In the genomic region with DNA sequence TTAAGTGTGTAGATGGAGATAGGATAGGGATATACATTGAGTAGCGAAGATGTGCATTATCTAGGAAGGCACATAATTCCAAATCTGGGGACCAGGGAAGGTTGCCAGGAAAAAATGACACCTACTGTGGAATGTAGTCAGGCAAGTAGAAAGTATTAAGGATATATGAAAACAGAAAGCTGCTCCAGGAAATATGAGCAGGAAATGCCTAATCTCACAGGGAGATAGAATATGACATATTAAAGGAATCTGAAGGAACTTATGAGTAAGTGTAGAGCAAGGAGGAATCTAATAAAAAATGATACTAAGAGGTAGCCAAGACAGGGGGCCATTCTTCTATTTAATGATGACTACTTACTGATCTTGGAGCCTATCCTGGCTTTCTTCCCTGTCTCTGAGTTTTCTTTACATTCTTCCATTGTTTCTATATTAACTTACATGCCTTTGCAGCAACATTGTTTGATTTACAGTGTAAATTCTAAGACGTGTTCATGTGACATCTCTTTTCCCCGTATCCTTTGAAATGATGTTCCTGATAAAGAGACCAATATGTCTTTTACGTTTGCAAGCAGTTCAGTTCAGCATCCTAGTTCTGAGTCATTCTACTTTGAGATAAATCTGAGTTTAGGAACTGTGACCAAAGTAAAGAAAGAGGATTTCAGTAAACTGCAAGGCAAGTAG, we compare ENCODE assay signal across 1 cellular context.
TF ChIP-seq lines count a peak whose summit lies in the region.

No MANE protein-coding gene starts in this region.

TF ChIP-seq in WTC11, 78 proteins besides CTCF, POLR2A, EP300 and RAD21:
- no peak for TF ChIP-seq IRF1 (CRISPR knock-in tag; IDR thresholded peaks at IDR 0.05)
- no peak for TF ChIP-seq SOX15 (CRISPR knock-in tag; IDR thresholded peaks at IDR 0.05)
- TF ChIP-seq MAX (CRISPR knock-in tag; IDR thresholded peaks at IDR 0.05): no peak
- no peak for TF ChIP-seq ZNF317 (CRISPR knock-in tag; IDR thresholded peaks at IDR 0.05; ENCODE audit: borderline replicate concordance, low read depth)
- TF ChIP-seq FOXJ3 (CRISPR knock-in tag; IDR thresholded peaks at IDR 0.05; ENCODE audit: borderline replicate concordance): no peak
- TF ChIP-seq ZNF232 (CRISPR knock-in tag; IDR thresholded peaks at IDR 0.05): no peak
- TF ChIP-seq NR2C2 (CRISPR knock-in tag; IDR thresholded peaks at IDR 0.05): no peak
- TF ChIP-seq, protein P1, sequence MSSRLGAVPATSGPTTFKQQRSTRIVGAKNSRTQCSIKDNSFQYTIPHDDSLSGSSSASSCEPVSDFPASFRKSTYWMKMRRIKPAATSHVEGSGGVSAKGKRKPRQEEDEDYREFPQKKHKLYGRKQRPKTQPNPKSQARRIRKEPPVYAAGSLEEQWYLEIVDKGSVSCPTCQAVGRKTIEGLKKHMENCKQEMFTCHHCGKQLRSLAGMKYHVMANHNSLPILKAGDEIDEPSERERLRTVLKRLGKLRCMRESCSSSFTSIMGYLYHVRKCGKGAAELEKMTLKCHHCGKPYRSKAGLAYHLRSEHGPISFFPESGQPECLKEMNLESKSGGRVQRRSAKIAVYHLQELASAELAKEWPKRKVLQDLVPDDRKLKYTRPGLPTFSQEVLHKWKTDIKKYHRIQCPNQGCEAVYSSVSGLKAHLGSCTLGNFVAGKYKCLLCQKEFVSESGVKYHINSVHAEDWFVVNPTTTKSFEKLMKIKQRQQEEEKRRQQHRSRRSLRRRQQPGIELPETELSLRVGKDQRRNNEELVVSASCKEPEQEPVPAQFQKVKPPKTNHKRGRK (CRISPR knock-in tag; IDR thresholded peaks at IDR 0.05; ENCODE audit: borderline replicate concordance): no peak
- no peak for TF ChIP-seq ATF2 (CRISPR knock-in tag; IDR thresholded peaks at IDR 0.05; ENCODE audit: borderline replicate concordance, low read depth)
- TF ChIP-seq NR1H2 (CRISPR knock-in tag; IDR thresholded peaks at IDR 0.05): no peak
- TF ChIP-seq JAZF1 (CRISPR knock-in tag; IDR thresholded peaks at IDR 0.05): no peak
- no peak for TF ChIP-seq MYBL2 (CRISPR knock-in tag; IDR thresholded peaks at IDR 0.05)
- TF ChIP-seq KAT7 (CRISPR knock-in tag; IDR thresholded peaks at IDR 0.05; ENCODE audit: borderline replicate concordance): no peak
- TF ChIP-seq ZSCAN18 (CRISPR knock-in tag; IDR thresholded peaks at IDR 0.05): no peak
- no peak for TF ChIP-seq JUN (CRISPR knock-in tag; IDR thresholded peaks at IDR 0.05)
